Comparison of ENCODE assay signal across 13 cellular contexts in the genomic region with DNA sequence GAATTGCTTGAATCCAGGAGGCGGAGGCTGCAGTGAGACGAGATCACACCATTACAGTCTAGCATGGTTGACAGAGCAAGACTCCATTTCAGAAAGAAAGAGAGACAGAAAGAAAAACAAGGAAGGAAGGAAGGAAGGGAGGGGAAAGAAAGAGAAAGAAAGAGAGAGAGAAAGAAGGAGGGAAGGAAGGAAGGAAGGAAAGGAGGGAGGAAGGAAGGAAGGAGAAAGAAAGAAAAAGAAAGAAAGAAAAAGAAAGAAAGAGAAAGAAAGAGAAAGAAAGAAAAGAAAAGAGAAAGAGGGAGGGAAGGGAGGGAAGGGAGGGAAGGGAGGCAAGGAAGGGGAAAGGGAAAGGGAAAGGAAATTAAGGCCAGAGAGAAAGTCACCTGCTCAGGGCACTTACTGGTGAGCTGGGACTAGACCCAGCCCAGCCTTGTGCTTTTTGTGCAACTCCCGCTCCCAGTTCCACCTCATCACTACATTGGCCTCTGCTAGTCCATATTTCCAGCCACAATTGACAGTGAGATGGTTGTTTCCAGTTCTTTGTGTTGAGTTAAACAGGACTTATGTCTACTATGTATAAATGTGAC. TPM values are rescaled to one million over a fixed set of nuclear protein-coding genes. Genes with fewer than 3 reads are reported as not detected.
DNase-seq lines count a peak whose midpoint lies in the region; ATAC-seq, FAIRE-seq and TF ChIP-seq lines count a peak whose summit lies in the region.
"Had no signal": no experiment of that assay in that cellular context is flagged by ENCODE, and none has a peak within 500 bp of the region (broad histone marks: within the 10 kb centered on the region; RNA-seq: fewer than 3 reads in every experiment).

No MANE protein-coding gene starts in this region.

- no peak overlapping the region for H2BK120ac ChIP-seq in trophoblast cell (ENCODE audit: insufficient read depth, low read length, poor library complexity)

- no peak overlapping the region for H4K12ac ChIP-seq in trophoblast cell (ENCODE audit: low read depth, low read length)

- no peaks in the 10 kb centered on the region for H3K36me3 ChIP-seq in mammary epithelial cell (ENCODE audit: insufficient read depth, low read length)
- no peaks in the 10 kb centered on the region for H3K36me3 ChIP-seq in trophoblast cell (ENCODE audit: control insufficient read depth in 1 of 2, insufficient read depth in 2 of 2, low read length in 2 of 2)
- no peaks in the 10 kb centered on the region for H3K36me3 ChIP-seq in small intestine (ENCODE audit: control insufficient read depth in 2 of 2, insufficient read depth in 2 of 2, low read length in 2 of 2)
- H3K36me3 ChIP-seq: gastroesophageal sphincter had no signal

- ATAC-seq in GM18868 (IDR thresholded peaks at IDR 0.05; ENCODE audit: unreplicated experiment) (peak; percentile 11), HG03432 (IDR thresholded peaks at IDR 0.05; ENCODE audit: unreplicated experiment) (peak; percentile 4)
- ATAC-seq: gastroesophageal sphincter had no signal

- H4K20me1 ChIP-seq in mammary epithelial cell (ENCODE audit: insufficient read depth, low read length) = no peaks in the 10 kb centered on the region

- WGBS in mammary epithelial cell (ENCODE audit: low coverage, missing lambda C conversion rate) = 90% methylated on average over 3 of the region's 3 CpGs
- WGBS in trophoblast cell (ENCODE audit: extremely low coverage, insufficient coverage, insufficient read length) = no CpG with 5 or more reads among the region's 3 CpGs
- 84 to 93% (median 87%) methylated on average over 3 of the region's 3 CpGs for WGBS in small intestine, 3 donors

- no peak for TF ChIP-seq CTCF in mammary epithelial cell (conservative IDR thresholded peaks at IDR 0.05 in 1 of 2, IDR thresholded peaks at IDR 0.05 in 1 of 2; ENCODE audit: extremely low read depth in 1 of 2, insufficient read depth in 1 of 2, low read depth in 1 of 2, low read length in 2 of 2)

- H3K4ac ChIP-seq in trophoblast cell (ENCODE audit: low read depth, low read length) = no peak overlapping the region

- H3K79me2 ChIP-seq in mammary epithelial cell (ENCODE audit: insufficient read depth, low read length) (no peaks in the 10 kb centered on the region), trophoblast cell (ENCODE audit: control insufficient read depth, insufficient read depth, low read length, poor library complexity) (no peaks in the 10 kb centered on the region)

- H3K9ac ChIP-seq in mammary epithelial cell (ENCODE audit: insufficient read depth, low read length) (no peak overlapping the region), trophoblast cell (ENCODE audit: low read length) (no peak overlapping the region)

- dilution Hi-C loops in mammary epithelial cell (cut with HindIII; ENCODE audit: low sequenced_read_pairs) = no loop called here

- no peak overlapping the region for H2AK5ac ChIP-seq in trophoblast cell (ENCODE audit: low read length)

- H2BK5ac ChIP-seq in trophoblast cell (ENCODE audit: low read depth, low read length, poor library complexity) = no peak overlapping the region

- CTCF ChIA-PET in mammary epithelial cell (lab: Charles Lee; ENCODE audit: low non-redundant PET) = interaction anchor here (0.5 to 0.7 kb wide), 4 partner anchors 12 to 264 kb away, joined by 3 to 12 read pairs (median 4); no protein-coding TSS in a partner anchor

- H3K27ac ChIP-seq in mammary epithelial cell (ENCODE audit: insufficient read depth, low read depth, low read length) (no peak overlapping the region), trophoblast cell (ENCODE audit: low read depth, low read length) (no peak overlapping the region), small intestine (ENCODE audit: low read depth in 1 of 2, low read length in 1 of 2) (no peak overlapping the region)
- H3K27ac ChIP-seq: gastroesophageal sphincter had no signal

- H3K4me2 ChIP-seq in mammary epithelial cell (ENCODE audit: insufficient read depth, low read depth, low read length) = peak overlapping the region; percentile 10
- no peak overlapping the region for H3K4me2 ChIP-seq in trophoblast cell (ENCODE audit: low read length)

- no peak overlapping the region for H4K91ac ChIP-seq in trophoblast cell (ENCODE audit: low read depth, low read length)

- H3K79me1 ChIP-seq in trophoblast cell (ENCODE audit: low read length) = no peaks in the 10 kb centered on the region

- BruUV-seq in mammary epithelial cell (replicated peaks; lab: Mats Ljungman, UMichigan) = no TSS peak

- peak overlapping the region; percentile 52 for H2AFZ ChIP-seq in mammary epithelial cell (ENCODE audit: low read depth, low read length)
- no peak overlapping the region for H2AFZ ChIP-seq in trophoblast cell (ENCODE audit: insufficient read depth, low read length, poor library complexity)

- H3K27me3 ChIP-seq in mammary epithelial cell (ENCODE audit: insufficient read depth, low read length) = no peaks in the 10 kb centered on the region
- no peaks in the 10 kb centered on the region for H3K27me3 ChIP-seq in trophoblast cell (ENCODE audit: insufficient read depth, low read length)
- no peaks in the 10 kb centered on the region for H3K27me3 ChIP-seq in small intestine (ENCODE audit: control insufficient read depth in 2 of 2, insufficient read depth in 2 of 2, low read length in 2 of 2)
- H3K27me3 ChIP-seq: gastroesophageal sphincter had no signal

- peak overlapping the region; percentile 73 for H2BK12ac ChIP-seq in trophoblast cell (ENCODE audit: low read length)

- H3K4me3 ChIP-seq in mammary epithelial cell (replicated peaks in 1 of 3; ENCODE audit: insufficient read depth in 1 of 3, low read depth in 2 of 3, low read length in 3 of 3) (no peak overlapping the region), trophoblast cell (ENCODE audit: low read depth, low read length) (no peak overlapping the region), small intestine (ENCODE audit: low read depth in 1 of 2, low read length in 2 of 2) (no peak overlapping the region)
- H3K4me3 ChIP-seq: gastroesophageal sphincter had no signal

- H3K18ac ChIP-seq in trophoblast cell (ENCODE audit: low read length) = no peak overlapping the region

- H3K14ac ChIP-seq in trophoblast cell (ENCODE audit: low read length) = no peak overlapping the region

- H3K23ac ChIP-seq in trophoblast cell (ENCODE audit: low read length) = no peak overlapping the region

- intact Hi-C loops in mammary epithelial cell (cut with micrococcal nuclease) = no loop called here

- H4K8ac ChIP-seq in trophoblast cell (ENCODE audit: low read depth, low read length) = no peak overlapping the region

- peaks cover 8% of the 10 kb centered on the region for H3K4me1 ChIP-seq in mammary epithelial cell (ENCODE audit: insufficient read depth, low read length)
- H3K4me1 ChIP-seq in trophoblast cell (ENCODE audit: control insufficient read depth in 1 of 2, insufficient read depth in 2 of 2, low read length in 2 of 2) = peaks cover 4 to 6% of the 10 kb centered on the region in 2 experiments
- no peaks in the 10 kb centered on the region for H3K4me1 ChIP-seq in small intestine (ENCODE audit: control insufficient read depth in 2 of 2, insufficient read depth in 1 of 2, low read depth in 1 of 2, low read length in 1 of 2)

- no peaks in the 10 kb centered on the region for H3K9me3 ChIP-seq in mammary epithelial cell (replicated peaks; ENCODE audit: insufficient read depth, low read length)
- no peaks in the 10 kb centered on the region for H3K9me3 ChIP-seq in trophoblast cell (ENCODE audit: insufficient read depth, low read depth, low read length)
- H3K9me3 ChIP-seq in small intestine (ENCODE audit: control insufficient read depth, low read depth) = no peaks in the 10 kb centered on the region
- H3K9me3 ChIP-seq: gastroesophageal sphincter had no signal

- DNase-seq in mammary epithelial cell = no peak
- no peak for DNase-seq in trophoblast cell
- DNase-seq in COLO668 (lab: John Stamatoyannopoulos, UW; ENCODE audit: unreplicated experiment) = no peak
- no peak for DNase-seq in small intestine
- no peak for DNase-seq in foreskin melanocyte
- no peak for DNase-seq in middle frontal gyrus (ENCODE audit: extremely low spot score, low spot score)
- DNase-seq: H7; NCI-H226; retina; stimulated activated CD4-positive, alpha-beta T cell treated with anti-CD3 and anti-CD28 coated beads, Interleukin-4, amount 100 ng/mL, for 1 hour had no signal

- FAIRE-seq in small intestine (lab: Jason Lieb, UNC) = no peak

- in situ Hi-C loops in mammary epithelial cell (cut with MboI; ENCODE audit: low sequenced_read_pairs in 2 of 2) = no loop called here

RNA-seq across cellular contexts. Expression of a gene that starts 35.7 kb away (rescaled TPM):
- total RNA-seq in mammary epithelial cell = not detected
- polyA plus RNA-seq in mammary epithelial cell = not detected
- not detected for polyA minus RNA-seq in mammary epithelial cell
- not detected in 2 replicates for polyA plus RNA-seq in trophoblast cell (2013)
- under 1 TPM in 1 of 3 donors, not detected in 2; 0.07 TPM for polyA plus RNA-seq in small intestine
- total RNA-seq: gastroesophageal sphincter, H7 had no signal

RNA-seq across cellular contexts. Expression of a gene that starts 51.3 kb away (rescaled TPM):
- 10 to 100 TPM; 24.2 to 42.3 TPM for total RNA-seq in mammary epithelial cell
- 41.3 TPM for polyA plus RNA-seq in mammary epithelial cell
- 21.6 TPM for polyA minus RNA-seq in mammary epithelial cell
- polyA plus RNA-seq in trophoblast cell (2013) = 24.7 and 26.1 TPM in 2 replicates
- 10 to 100 TPM in 2 of 3 donors, 1 to 10 TPM in 1; 9.2 to 31.9 (median 11.9) TPM for polyA plus RNA-seq in small intestine
